25 cellular contexts compared by ENCODE assay signal in genomic region chr2:127656569-127657231, GRCh38. TPM values are rescaled to one million over a fixed set of nuclear protein-coding genes. Genes with fewer than 3 reads are reported as not detected.
DNase-seq lines count a peak whose midpoint lies in the region; ATAC-seq and TF ChIP-seq lines count a peak whose summit lies in the region.
"Had no signal": no experiment of that assay in that cellular context is flagged by ENCODE, and none has a peak within 500 bp of the region (broad histone marks: within the 10 kb centered on the region; RNA-seq: fewer than 3 reads in every experiment).

No MANE protein-coding gene starts in this region.

- H3K4me3 ChIP-seq in BLaER1 (no peak overlapping the region), muscle layer of colon (ENCODE audit: low read depth in 1 of 2, low read length in 2 of 2) (peak overlapping the region in 1 of 2 donors; percentile 20), stomach smooth muscle (ENCODE audit: low read length in 2 of 2) (peak overlapping the region in 1 of 2 donors; percentile 29), prostate gland (no peak overlapping the region)
- H3K4me3 ChIP-seq: GM23338, MG63, skin epidermis had no signal

- POLR2A ChIA-PET in activated CD4-positive, alpha-beta T cell treated with anti-CD3 and anti-CD28 coated beads, Interleukin-2, amount 10 ng/mL, durations not matched to agents 7 days and 5 days (lab: Charles Lee): no interaction called here

- no peak for ATAC-seq in Right ventricle myocardium superior (ENCODE audit: poor library complexity)
- ATAC-seq: activated naive CD4-positive, alpha-beta T cell treated with anti-CD3 and anti-CD28 coated beads, Interleukin-2, amount 50 U/mL, for 72 hours; GM23338; WTC11 had no signal

- 0 out of 2 replicates have a peak overlapping the region, but pooled peaks have one; percentile 48 for H3K9ac ChIP-seq in BLaER1
- peak overlapping the region; percentile 57 for H3K9ac ChIP-seq in muscle layer of colon (ENCODE audit: low read length)
- peak overlapping the region; percentile 49 to 58 for H3K9ac ChIP-seq in stomach smooth muscle (ENCODE audit: low read length in 2 of 2)

- H3K4me1 ChIP-seq in BLaER1 (peaks cover 69% of the 10 kb centered on the region), muscle layer of colon (ENCODE audit: insufficient read depth, low read length) (peaks cover 100% of the 10 kb centered on the region), stomach smooth muscle (ENCODE audit: control insufficient read depth, insufficient read depth, low read length) (peaks cover 98% of the 10 kb centered on the region), prostate gland (replicated peaks) (no peaks in the 10 kb centered on the region)

- CTCF ChIA-PET in activated CD4-positive, alpha-beta T cell treated with anti-CD3 and anti-CD28 coated beads, Interleukin-2, amount 10 ng/mL, durations not matched to agents 7 days and 5 days (lab: Charles Lee): interaction anchor here (1.1 to 2.3 kb wide), 2 partner anchors 19 to 135 kb away, joined by 3 to 5 read pairs; partner anchors contain the start of gene LIMS2

- DNase-seq in Right ventricle myocardium superior (peak; percentile 39), DMS53 (lab: John Stamatoyannopoulos, UW) (no peak), G401 (ENCODE audit: low spot score) (no peak), prostate gland (ENCODE audit: low spot score) (no peak)
- no peak for DNase-seq in activated CD4-positive, alpha-beta T cell treated with anti-CD3 and anti-CD28 coated beads, Interleukin-2, amount 10 ng/mL, durations not matched to agents 7 days and 5 days
- DNase-seq: activated CD4-positive, alpha-beta T cell treated with anti-CD3 and anti-CD28 coated beads, Interleukin-2, amount 50 U/mL, for 48 hours; activated CD8-positive, alpha-beta memory T cell treated with anti-CD3 and anti-CD28 coated beads, Interleukin-2, amount 50 U/mL, for 4 hours; AML-193; central memory CD4-positive, alpha-beta T cell; KBM-7; MG63; NCI-H2081 treated with DMSO at 0.1 percent for 48 hours; OCI-M1; stimulated activated CD4-positive, alpha-beta T cell treated with anti-CD3 and anti-CD28 coated beads, Interleukin-2, amount 100 ng/mL, for 24 hours; T-helper 9 cell had no signal

- WGBS in prostate gland: 89% methylated on average over 15 of the region's 15 CpGs

- H3K27me3 Mint-ChIP-seq in activated CD4-positive, alpha-beta T cell treated with anti-CD3 and anti-CD28 coated beads, Interleukin-2, amount 10 ng/mL, durations not matched to agents 7 days and 5 days: no peaks in the 10 kb centered on the region

- H3K27me3 ChIP-seq in BLaER1 (no peaks in the 10 kb centered on the region), muscle layer of colon (ENCODE audit: control insufficient read depth in 1 of 2, insufficient read depth in 2 of 2, low read length in 2 of 2) (no peaks in the 10 kb centered on the region), stomach smooth muscle (ENCODE audit: control insufficient read depth in 1 of 2, insufficient read depth in 2 of 2, low read length in 2 of 2) (no peaks in the 10 kb centered on the region), prostate gland (replicated peaks; ENCODE audit: insufficient read depth) (no peaks in the 10 kb centered on the region)
- H3K27me3 ChIP-seq: MG63 had no signal

- H3K27ac ChIP-seq in BLaER1 (peak overlapping the region; percentile 40; the same call in 1 of the 2 replicates), muscle layer of colon (ENCODE audit: low read depth, low read length) (peak overlapping the region; percentile 91), stomach smooth muscle (ENCODE audit: low read length) (peak overlapping the region; percentile 100), prostate gland (no peak overlapping the region)

- no peak for TF ChIP-seq CTCF in prostate gland (IDR thresholded peaks at IDR 0.05)

- no peaks in the 10 kb centered on the region for H3K9me3 Mint-ChIP-seq in activated CD4-positive, alpha-beta T cell treated with anti-CD3 and anti-CD28 coated beads, Interleukin-2, amount 10 ng/mL, durations not matched to agents 7 days and 5 days
- H3K9me3 Mint-ChIP-seq: activated naive CD4-positive, alpha-beta T cell treated with anti-CD3 and anti-CD28 coated beads, Interleukin-2, amount 50 U/mL, for 72 hours; activated T-helper 2 cell treated with anti-CD3 and anti-CD28 coated beads, Interferon-gamma antibody, Interleukin-2, Interleukin-4, amounts not matched to agents 10 μg/mL and 5 μg/mL and 100 μg/mL, durations not matched to agents 14 hours and 24 hours and 36 hours; GM23338 had no signal

- no peak overlapping the region for H3K4me3 Mint-ChIP-seq in activated CD4-positive, alpha-beta T cell treated with anti-CD3 and anti-CD28 coated beads, Interleukin-2, amount 10 ng/mL, durations not matched to agents 7 days and 5 days
- H3K4me3 Mint-ChIP-seq: GM23338, WTC11 had no signal

- peaks cover 10% of the 10 kb centered on the region for H3K9me3 ChIP-seq in BLaER1
- no peaks in the 10 kb centered on the region for H3K9me3 ChIP-seq in muscle layer of colon (ENCODE audit: low read length)
- no peaks in the 10 kb centered on the region for H3K9me3 ChIP-seq in stomach smooth muscle (ENCODE audit: control insufficient read depth in 2 of 2, low read length in 2 of 2)
- no peaks in the 10 kb centered on the region for H3K9me3 ChIP-seq in prostate gland
- H3K9me3 ChIP-seq: MG63 had no signal

- peak overlapping the region; percentile 72 for H3K4me2 ChIP-seq in BLaER1
- H3K4me2 ChIP-seq: GM23338 had no signal

- in situ Hi-C loops in G401 (cut with HindIII; ENCODE audit: low sequenced_read_pairs): no loop called here

- peaks cover 1% of the 10 kb centered on the region for H3K4me1 Mint-ChIP-seq in activated CD4-positive, alpha-beta T cell treated with anti-CD3 and anti-CD28 coated beads, Interleukin-2, amount 10 ng/mL, durations not matched to agents 7 days and 5 days
- H3K4me1 Mint-ChIP-seq: WTC11 had no signal

- peaks cover 5% of the 10 kb centered on the region; the same call in 1 of the 2 replicates for H3K36me3 ChIP-seq in BLaER1
- peaks cover 63% of the 10 kb centered on the region for H3K36me3 ChIP-seq in muscle layer of colon (ENCODE audit: insufficient read depth, low read length)
- H3K36me3 ChIP-seq in stomach smooth muscle (ENCODE audit: control insufficient read depth in 2 of 2, insufficient read depth in 2 of 2, low read length in 2 of 2): peaks cover 14 to 20% of the 10 kb centered on the region in 2 donors
- no peaks in the 10 kb centered on the region for H3K36me3 ChIP-seq in prostate gland
- H3K36me3 ChIP-seq: MG63 had no signal

- H3K27ac Mint-ChIP-seq in activated CD4-positive, alpha-beta T cell treated with anti-CD3 and anti-CD28 coated beads, Interleukin-2, amount 10 ng/mL, durations not matched to agents 7 days and 5 days: no peak overlapping the region
- H3K27ac Mint-ChIP-seq: activated T-helper 2 cell treated with anti-CD3 and anti-CD28 coated beads, Interferon-gamma antibody, Interleukin-2, Interleukin-4, amounts not matched to agents 10 μg/mL and 5 μg/mL and 100 μg/mL, durations not matched to agents 14 hours and 24 hours and 36 hours; GM23338; WTC11 had no signal

- intact Hi-C loops in Right ventricle myocardium superior (cut with DNase I) (no loop called here), prostate gland (cut with DNase I) (no loop called here)

- H3K36me3 Mint-ChIP-seq in activated CD4-positive, alpha-beta T cell treated with anti-CD3 and anti-CD28 coated beads, Interleukin-2, amount 10 ng/mL, durations not matched to agents 7 days and 5 days (ENCODE audit: low read depth): no peaks in the 10 kb centered on the region
- H3K36me3 Mint-ChIP-seq: activated naive CD4-positive, alpha-beta T cell treated with anti-CD3 and anti-CD28 coated beads, Interleukin-2, amount 50 U/mL, for 72 hours; WTC11 had no signal

- no peaks in the 10 kb centered on the region for H4K20me1 ChIP-seq in BLaER1

- no peak for TF ChIP-seq POLR2A in prostate gland (IDR thresholded peaks at IDR 0.05)

RNA-seq across cellular contexts. Expression of gene GPR17, which starts 10.7 kb away (rescaled TPM):
- not detected for total RNA-seq in Right ventricle myocardium superior
- total RNA-seq in activated CD4-positive, alpha-beta T cell treated with anti-CD3 and anti-CD28 coated beads, Interleukin-2, amount 10 ng/mL, durations not matched to agents 7 days and 5 days: not detected
- total RNA-seq in G401 (2014; rRNA removed; shearing (Covaris generic)): not detected in 2 replicates
- not detected for total RNA-seq in prostate gland
- total RNA-seq: activated naive CD4-positive, alpha-beta T cell treated with anti-CD3 and anti-CD28 coated beads, Interleukin-2, amount 50 U/mL, for 72 hours; activated T-helper 2 cell treated with anti-CD3 and anti-CD28 coated beads, Interferon-gamma antibody, Interleukin-2, Interleukin-4, amounts not matched to agents 10 μg/mL and 5 μg/mL and 100 μg/mL, durations not matched to agents 14 hours and 24 hours and 36 hours; dermis microvascular lymphatic vessel endothelial cell; GM23338; mononuclear cell; WTC11 had no signal

RNA-seq across cellular contexts. Expression of gene LIMS2, which starts 18.6 kb away (rescaled TPM):
- 237 TPM for total RNA-seq in Right ventricle myocardium superior
- 10 to 100 TPM; 34.2 to 36.4 TPM for total RNA-seq in activated CD4-positive, alpha-beta T cell treated with anti-CD3 and anti-CD28 coated beads, Interleukin-2, amount 10 ng/mL, durations not matched to agents 7 days and 5 days
- 1.8 and 5.8 TPM in 2 replicates for total RNA-seq in G401 (2014; rRNA removed; shearing (Covaris generic))
- 10 to 100 TPM; 31.9 to 63.2 TPM for total RNA-seq in prostate gland

RNA-seq across cellular contexts. Expression of gene SFT2D3, which starts 44.6 kb away (rescaled TPM):
- total RNA-seq in Right ventricle myocardium superior (3.2 TPM), prostate gland (10 to 100 TPM; 14.8 to 22.2 TPM)
- 1 to 10 TPM; 5.0 to 5.7 TPM for total RNA-seq in activated CD4-positive, alpha-beta T cell treated with anti-CD3 and anti-CD28 coated beads, Interleukin-2, amount 10 ng/mL, durations not matched to agents 7 days and 5 days
- 11.7 and 13.0 TPM in 2 replicates for total RNA-seq in G401 (2014; rRNA removed; shearing (Covaris generic))

Comparison
In these comparisons a context has a peak if more than half of its experiments do, and no peak if none do; other contexts are left out.
1. H3K27ac ChIP-seq: peak in BLaER1 (single experiment), muscle layer of colon (single experiment) and stomach smooth muscle (single experiment); none in prostate gland (0 of 2).
2. Peak in every context shown above with its lines, with median percentiles within 50 percentile points of each other: H3K9ac ChIP-seq.